In the genomic region with DNA sequence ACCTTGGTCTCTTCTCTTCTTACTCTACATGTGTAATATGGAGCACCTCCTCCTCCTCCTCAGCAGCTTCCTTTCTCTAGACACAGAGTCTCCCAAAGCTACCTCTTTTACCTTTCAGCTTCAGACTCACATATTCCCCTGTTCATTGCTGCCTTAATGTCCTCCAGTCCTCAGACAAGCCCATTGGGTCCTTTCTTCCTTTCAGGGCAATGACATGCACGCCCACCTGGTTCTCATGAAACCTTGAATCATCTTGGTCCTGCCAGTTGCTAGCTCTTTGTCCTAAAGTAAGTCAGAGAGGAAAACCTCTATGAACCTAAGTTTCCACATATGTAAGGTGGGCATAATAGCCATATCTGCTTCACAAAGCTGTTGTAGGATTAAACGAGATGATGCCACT, we compare ENCODE assay signal across 19 cellular contexts.
"Had no signal": no experiment of that assay in that cellular context is flagged by ENCODE, and none has a peak within 500 bp of the region (broad histone marks: within the 10 kb centered on the region; RNA-seq: fewer than 3 reads in every experiment).

No MANE protein-coding gene starts in this region.

- H3K9me3 ChIP-seq: adrenal gland, colonic mucosa, left ventricle myocardium inferior, ovary, sigmoid colon, suprapubic skin had no signal

- H3K27ac Mint-ChIP-seq: activated naive CD4-positive, alpha-beta T cell treated with anti-CD3 and anti-CD28 coated beads, Interleukin-2, amount 10 ng/mL, durations not matched to agents 7 days and 5 days; activated T-cell treated with anti-CD3 and anti-CD28 coated beads, Interleukin-2, amount 50 U/mL, for 24 hours; memory B cell; T-cell had no signal

- ATAC-seq: esophagus mucosa, T-cell had no signal

- H3K4me3 ChIP-seq: adrenal gland, colonic mucosa, left ventricle myocardium inferior, ovary, sigmoid colon, suprapubic skin had no signal

- H3K4me1 ChIP-seq: colonic mucosa, suprapubic skin had no signal

- H3K27ac ChIP-seq: adrenal gland, colonic mucosa, left ventricle myocardium inferior, ovary, sigmoid colon, suprapubic skin had no signal

- H3K36me3 Mint-ChIP-seq: activated naive CD4-positive, alpha-beta T cell treated with anti-CD3 and anti-CD28 coated beads, Interleukin-2, amount 10 ng/mL, durations not matched to agents 7 days and 5 days; memory B cell; T-cell had no signal

- H3K4me1 Mint-ChIP-seq: activated naive CD4-positive, alpha-beta T cell treated with anti-CD3 and anti-CD28 coated beads, Interleukin-2, amount 10 ng/mL, durations not matched to agents 7 days and 5 days; T-cell had no signal

- H3K27me3 ChIP-seq: adrenal gland, colonic mucosa, ovary, sigmoid colon, suprapubic skin had no signal

- H3K27me3 Mint-ChIP-seq: activated T-cell treated with anti-CD3 and anti-CD28 coated beads, Interleukin-2, amount 50 U/mL, for 24 hours had no signal

- H3K4me3 Mint-ChIP-seq: activated naive CD4-positive, alpha-beta T cell treated with anti-CD3 and anti-CD28 coated beads, Interleukin-2, amount 10 ng/mL, durations not matched to agents 7 days and 5 days; activated T-cell treated with anti-CD3 and anti-CD28 coated beads, Interleukin-2, amount 50 U/mL, for 24 hours; memory B cell; neural crest cell; T-cell had no signal

- DNase-seq: activated CD4-positive, alpha-beta T cell treated with anti-CD3 and anti-CD28 coated beads, Interleukin-2, amount 50 U/mL, for 48 hours; activated naive CD4-positive, alpha-beta T cell treated with anti-CD3 and anti-CD28 coated beads, Interleukin-2, amount 10 ng/mL, durations not matched to agents 7 days and 5 days; activated T-cell treated with anti-CD3 and anti-CD28 coated beads, Interleukin-2, amount 50 U/mL, for 24 hours; adrenal gland; colonic mucosa; hippocampal formation; kidney; left ventricle myocardium inferior; ovary; sigmoid colon; stimulated activated CD4-positive, alpha-beta T cell treated with anti-CD3 and anti-CD28 coated beads, Interleukin-2, amount 100 ng/mL, for 24 hours; stimulated activated naive CD4-positive, alpha-beta T cell; T-cell; T-helper 9 cell had no signal

- H3K36me3 ChIP-seq: adrenal gland, colonic mucosa, left ventricle myocardium inferior, ovary, sigmoid colon, suprapubic skin had no signal

- FAIRE-seq: endometrium, kidney had no signal

- H3K9me3 Mint-ChIP-seq: activated naive CD4-positive, alpha-beta T cell treated with anti-CD3 and anti-CD28 coated beads, Interleukin-2, amount 10 ng/mL, durations not matched to agents 7 days and 5 days; activated T-cell treated with anti-CD3 and anti-CD28 coated beads, Interleukin-2, amount 50 U/mL, for 24 hours; memory B cell; T-cell had no signal
